1 cellular context compared by ENCODE assay signal in genomic region chr6:135438907-135439535, GRCh38.
TF ChIP-seq lines count a peak whose summit lies in the region.

No MANE protein-coding gene starts in this region.

TF ChIP-seq in GM12878, 131 proteins besides CTCF, POLR2A, EP300 and RAD21 (continued from another document):
- TF ChIP-seq RUNX3 (IDR thresholded peaks at IDR 0.05; ENCODE audit: low read length) (peak; percentile 75), FOXM1 (IDR thresholded peaks at IDR 0.05; ENCODE audit: low read depth, low read length) (no peak), PRDM15 (CRISPR knock-in tag; IDR thresholded peaks at IDR 0.05) (no peak)
